ENCODE assay signal across 19 cellular contexts in genomic region chr15:73108676-73109075, GRCh38. TPM values are rescaled to one million over a fixed set of nuclear protein-coding genes. Genes with fewer than 3 reads are reported as not detected.
DNase-seq lines count a peak whose midpoint lies in the region; ATAC-seq, FAIRE-seq and TF ChIP-seq lines count a peak whose summit lies in the region.
"Had no signal": no experiment of that assay in that cellular context is flagged by ENCODE, and none has a peak within 500 bp of the region (broad histone marks: within the 10 kb centered on the region; RNA-seq: fewer than 3 reads in every experiment).

No MANE protein-coding gene starts in this region.

- no peaks in the 10 kb centered on the region for H3K9me3 ChIP-seq in colonic mucosa
- H3K9me3 ChIP-seq in kidney (ENCODE audit: control insufficient read depth in 1 of 2, low read length in 2 of 2), result no peaks in the 10 kb centered on the region
- H3K9me3 ChIP-seq in trophoblast cell (ENCODE audit: insufficient read depth, low read depth, low read length), result no peaks in the 10 kb centered on the region

- H4K12ac ChIP-seq in trophoblast cell (ENCODE audit: low read depth, low read length), result no peak overlapping the region

- H3K79me2 ChIP-seq in trophoblast cell (ENCODE audit: control insufficient read depth, insufficient read depth, low read length, poor library complexity), result no peaks in the 10 kb centered on the region

- H3K18ac ChIP-seq in trophoblast cell (ENCODE audit: low read length), result no peak overlapping the region

- H2BK5ac ChIP-seq in trophoblast cell (ENCODE audit: low read depth, low read length, poor library complexity), result no peak overlapping the region

- H2AK5ac ChIP-seq in trophoblast cell (ENCODE audit: low read length), result no peak overlapping the region

- WGBS in trophoblast cell (ENCODE audit: extremely low coverage, insufficient coverage, insufficient read length), result no CpG with 5 or more reads among the region's 4 CpGs

- ATAC-seq in GM21367 (IDR thresholded peaks at IDR 0.05; ENCODE audit: unreplicated experiment), result no peak

- no peak overlapping the region for H2BK12ac ChIP-seq in trophoblast cell (ENCODE audit: low read length)

- H2AFZ ChIP-seq in trophoblast cell (ENCODE audit: insufficient read depth, low read length, poor library complexity), result no peak overlapping the region

- H3K27ac ChIP-seq in colonic mucosa, result peak overlapping the region; percentile 65
- H3K27ac ChIP-seq in kidney (ENCODE audit: low read depth in 2 of 2, low read length in 2 of 2), result peak overlapping the region; percentile 20 to 54
- H3K27ac ChIP-seq in trophoblast cell (ENCODE audit: low read depth, low read length), result no peak overlapping the region
- H3K27ac ChIP-seq: C4-2B had no signal

- H3K4me1 ChIP-seq in colonic mucosa (peaks cover 7% of the 10 kb centered on the region), kidney (ENCODE audit: control insufficient read depth in 1 of 2, insufficient read depth in 1 of 2, low read depth in 1 of 2, low read length in 2 of 2) (no peaks in the 10 kb centered on the region), trophoblast cell (ENCODE audit: control insufficient read depth in 1 of 2, insufficient read depth in 2 of 2, low read length in 2 of 2) (no peaks in the 10 kb centered on the region)

- FAIRE-seq in HTR-8/SVneo (lab: Jason Lieb, UNC) (peak; percentile 36), kidney (lab: Jason Lieb, UNC) (no peak)

- H4K8ac ChIP-seq in trophoblast cell (ENCODE audit: low read depth, low read length), result no peak overlapping the region

- no peak overlapping the region for H3K14ac ChIP-seq in trophoblast cell (ENCODE audit: low read length)

- no peak overlapping the region for H4K91ac ChIP-seq in trophoblast cell (ENCODE audit: low read depth, low read length)

- H3K23ac ChIP-seq in trophoblast cell (ENCODE audit: low read length), result no peak overlapping the region

- H3K4me2 ChIP-seq in trophoblast cell (ENCODE audit: low read length), result no peak overlapping the region

- H3K27me3 ChIP-seq in colonic mucosa, result no peaks in the 10 kb centered on the region
- no peaks in the 10 kb centered on the region for H3K27me3 ChIP-seq in trophoblast cell (ENCODE audit: insufficient read depth, low read length)

- H3K79me1 ChIP-seq in trophoblast cell (ENCODE audit: low read length), result no peaks in the 10 kb centered on the region

- H2BK120ac ChIP-seq in trophoblast cell (ENCODE audit: insufficient read depth, low read length, poor library complexity), result no peak overlapping the region

- DNase-seq in HTR-8/SVneo (ENCODE audit: insufficient read length, low spot score), result no peak
- DNase-seq in colonic mucosa, result no peak
- no peak for DNase-seq in kidney
- DNase-seq in pons (ENCODE audit: low spot score), result peak; percentile 33
- no peak for DNase-seq in NCI-H2171 (lab: John Stamatoyannopoulos, UW)
- DNase-seq in NCI-H2227 treated with DMSO at 0.1 percent for 48 hours (lab: John Stamatoyannopoulos, UW), result no peak
- no peak for DNase-seq in trophoblast cell
- DNase-seq: ACHN, GDM1, GOT3, KG1, NCI-H1436, NCI-H2029 treated with DMSO at 0.1 percent for 48 hours, NCI-H510A treated with DMSO at 0.1 percent for 48 hours, NCI-H774, Right ventricle myocardium superior, SW 1271 had no signal

- no peak overlapping the region for H3K4me3 ChIP-seq in colonic mucosa
- no peak overlapping the region for H3K4me3 ChIP-seq in kidney (ENCODE audit: low read length in 2 of 2)
- no peak overlapping the region for H3K4me3 ChIP-seq in trophoblast cell (ENCODE audit: low read depth, low read length)

- H3K9ac ChIP-seq in colonic mucosa (ENCODE audit: low read depth in 2 of 2, low read length in 2 of 2), result no peak overlapping the region
- H3K9ac ChIP-seq in kidney (ENCODE audit: low read length in 2 of 2), result no peak overlapping the region
- H3K9ac ChIP-seq in trophoblast cell (ENCODE audit: low read length), result no peak overlapping the region

- intact Hi-C loops in colonic mucosa (cut with DNase I), result no loop called here
- intact Hi-C loops in kidney (cut with DNase I), result no loop called here

- H3K4ac ChIP-seq in trophoblast cell (ENCODE audit: low read depth, low read length), result no peak overlapping the region

- H3K36me3 ChIP-seq in colonic mucosa (no peaks in the 10 kb centered on the region), kidney (ENCODE audit: control insufficient read depth in 1 of 2, insufficient read depth in 2 of 2, low read length in 2 of 2) (no peaks in the 10 kb centered on the region), trophoblast cell (ENCODE audit: control insufficient read depth in 1 of 2, insufficient read depth in 2 of 2, low read length in 2 of 2) (no peaks in the 10 kb centered on the region)

- TF ChIP-seq CTCF in colonic mucosa (IDR thresholded peaks at IDR 0.05) (no peak), kidney (IDR thresholded peaks at IDR 0.05; ENCODE audit: borderline replicate concordance, extremely low read depth, insufficient read depth) (no peak)

RNA-seq across cellular contexts. Expression of gene NEO1, which starts 56.4 kb away (rescaled TPM):
- 100 to 1,000 TPM; 108 to 130 TPM for total RNA-seq in colonic mucosa
- total RNA-seq in kidney, result 43.3 TPM
- 12.4 TPM for polyA plus RNA-seq in kidney (ENCODE audit: insufficient read depth, low read depth, low replicate concordance)
- polyA plus RNA-seq in trophoblast cell (2013), result 14.9 and 15.3 TPM in 2 replicates
